ENCODE assay signal across 9 cellular contexts in the genomic region with DNA sequence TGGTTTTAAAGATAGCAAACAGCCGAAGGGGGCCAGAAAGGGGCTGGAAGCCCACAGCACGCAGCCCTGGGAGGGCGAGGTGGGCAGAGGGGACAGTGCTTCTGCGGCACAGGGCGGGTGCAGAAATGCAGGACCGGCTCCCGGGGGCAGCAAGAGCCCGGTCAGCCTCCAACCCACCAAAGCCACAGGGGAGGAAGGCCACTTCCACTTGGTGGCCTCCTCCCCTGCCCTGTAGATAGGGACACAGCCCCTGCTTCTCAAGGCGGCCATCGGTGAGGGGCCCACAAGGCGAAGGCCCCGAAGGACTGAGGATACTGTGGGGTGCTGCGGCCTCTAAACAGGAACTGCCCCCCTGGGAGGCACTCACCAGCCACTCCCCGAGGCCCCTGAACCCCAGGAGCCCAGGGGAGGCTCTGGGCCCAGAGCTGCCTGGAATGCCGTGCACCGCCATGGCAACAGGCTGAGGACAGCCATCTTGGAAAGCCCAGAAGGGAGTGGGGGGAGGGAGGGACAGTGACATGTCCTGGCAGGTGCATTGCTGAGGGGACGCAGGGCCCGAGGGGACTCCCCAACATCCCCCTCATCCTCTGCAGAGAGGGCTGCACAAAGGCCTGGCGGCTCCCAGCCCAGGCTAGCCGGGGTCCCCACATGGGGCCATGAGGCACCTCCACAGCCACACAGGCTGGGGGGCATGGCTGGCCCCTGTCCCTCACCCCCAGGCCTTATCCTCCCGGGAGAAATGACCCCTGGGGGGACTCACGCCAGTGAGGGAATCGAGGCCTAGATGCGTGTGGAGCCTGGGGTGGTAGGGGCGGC.
DNase-seq lines count a peak whose midpoint lies in the region; ATAC-seq and TF ChIP-seq lines count a peak whose summit lies in the region.
"Had no signal": no experiment of that assay in that cellular context is flagged by ENCODE, and none has a peak within 500 bp of the region (broad histone marks: within the 10 kb centered on the region; RNA-seq: fewer than 3 reads in every experiment).

No MANE protein-coding gene starts in this region.

- no peak for DNase-seq in Calu3
- DNase-seq in trophoblast cell, result no peak
- no peak for DNase-seq in SHP77 treated with DMSO at 0.1 percent for 48 hours (lab: John Stamatoyannopoulos, UW)
- DNase-seq in NCI-H2196 (lab: John Stamatoyannopoulos, UW; ENCODE audit: unreplicated experiment), result no peak
- DNase-seq: H9 had no signal

- H3K27ac Mint-ChIP-seq in Calu3 (ENCODE audit: unreplicated experiment) (peak overlapping the region; percentile 76), IgD-negative memory B cell (peak overlapping the region; percentile 68 to 89 (median 80))
- H3K27ac Mint-ChIP-seq: H9 had no signal

- H4K91ac ChIP-seq in trophoblast cell (ENCODE audit: low read depth, low read length), result no peak overlapping the region

- peaks cover 26% of the 10 kb centered on the region for H3K4me1 ChIP-seq in ectodermal cell (ENCODE audit: control insufficient read depth, insufficient read depth, low read length)
- peaks cover 5% of the 10 kb centered on the region in 2 experiments for H3K4me1 ChIP-seq in trophoblast cell (ENCODE audit: control insufficient read depth in 1 of 2, insufficient read depth in 2 of 2, low read length in 2 of 2)

- no peak overlapping the region for H3K23ac ChIP-seq in trophoblast cell (ENCODE audit: low read length)

- H3K4me1 Mint-ChIP-seq in Calu3 (ENCODE audit: low read depth, unreplicated experiment) (peaks cover 14% of the 10 kb centered on the region), IgD-negative memory B cell (peaks cover 22 to 35% (median 25%) of the 10 kb centered on the region in 3 donors)

- H2BK12ac ChIP-seq in trophoblast cell (ENCODE audit: low read length), result no peak overlapping the region

- no peak for ATAC-seq in GM21576 (IDR thresholded peaks at IDR 0.05; ENCODE audit: unreplicated experiment)
- no peak for ATAC-seq in GM19455 (IDR thresholded peaks at IDR 0.05; ENCODE audit: unreplicated experiment)

- no peaks in the 10 kb centered on the region for H3K9me3 ChIP-seq in ectodermal cell (ENCODE audit: control insufficient read depth, low read length)
- H3K9me3 ChIP-seq in trophoblast cell (ENCODE audit: insufficient read depth, low read depth, low read length), result peaks cover 3% of the 10 kb centered on the region

- no peak overlapping the region for H4K12ac ChIP-seq in trophoblast cell (ENCODE audit: low read depth, low read length)

- peak overlapping the region; percentile 44 for H3K27ac ChIP-seq in ectodermal cell (ENCODE audit: insufficient read depth, low read depth, low read length, poor library complexity, severe bottlenecking)
- no peak overlapping the region for H3K27ac ChIP-seq in trophoblast cell (ENCODE audit: low read depth, low read length)

- TF ChIP-seq CTCF in Calu3 (IDR thresholded peaks at IDR 0.05; ENCODE audit: unreplicated experiment), result no peak

- H4K8ac ChIP-seq in trophoblast cell (ENCODE audit: low read depth, low read length), result no peak overlapping the region

- H2AFZ ChIP-seq in trophoblast cell (ENCODE audit: insufficient read depth, low read length, poor library complexity), result no peak overlapping the region

- peak overlapping the region; percentile 37 for H3K18ac ChIP-seq in trophoblast cell (ENCODE audit: low read length)

- no TSS peak for BruUV-seq in Calu3 (replicated peaks; lab: Mats Ljungman, UMichigan)

- no peak overlapping the region for H3K4me2 ChIP-seq in trophoblast cell (ENCODE audit: low read length)

- no peak overlapping the region for H2BK120ac ChIP-seq in trophoblast cell (ENCODE audit: insufficient read depth, low read length, poor library complexity)

- H3K79me1 ChIP-seq in trophoblast cell (ENCODE audit: low read length), result no peaks in the 10 kb centered on the region

- H2AK5ac ChIP-seq in trophoblast cell (ENCODE audit: low read length), result no peak overlapping the region

- H3K9me3 Mint-ChIP-seq in Calu3 (ENCODE audit: low read depth, unreplicated experiment), result no peaks in the 10 kb centered on the region
- no peaks in the 10 kb centered on the region for H3K9me3 Mint-ChIP-seq in IgD-negative memory B cell
- H3K9me3 Mint-ChIP-seq: H9 had no signal

- H3K9ac ChIP-seq in trophoblast cell (ENCODE audit: low read length), result no peak overlapping the region

- 87 to 91% methylated on average over 25 of the region's 25 CpGs for WGBS in ectodermal cell, 2 experiments
- WGBS in trophoblast cell (ENCODE audit: extremely low coverage, insufficient coverage, insufficient read length), result no CpG with 5 or more reads among the region's 25 CpGs

- H3K36me3 Mint-ChIP-seq in Calu3 (ENCODE audit: insufficient read depth, unreplicated experiment), result peaks cover 60% of the 10 kb centered on the region
- H3K36me3 Mint-ChIP-seq in IgD-negative memory B cell, result no peaks in the 10 kb centered on the region

- H3K79me2 ChIP-seq in trophoblast cell (ENCODE audit: control insufficient read depth, insufficient read depth, low read length, poor library complexity), result no peaks in the 10 kb centered on the region

- no peak overlapping the region for H2BK5ac ChIP-seq in trophoblast cell (ENCODE audit: low read depth, low read length, poor library complexity)

- intact Hi-C loops in Calu3 (cut with micrococcal nuclease; ENCODE audit: unreplicated experiment), result loop anchor here (5.0 kb wide), 1 partner anchor 55 kb away; no protein-coding TSS in a partner anchor

- no peaks in the 10 kb centered on the region for H3K27me3 ChIP-seq in ectodermal cell (ENCODE audit: control insufficient read depth, insufficient read depth, low read length, poor library complexity, severe bottlenecking)
- no peaks in the 10 kb centered on the region for H3K27me3 ChIP-seq in trophoblast cell (ENCODE audit: insufficient read depth, low read length)

- H3K14ac ChIP-seq in trophoblast cell (ENCODE audit: low read length), result no peak overlapping the region

- H3K27me3 Mint-ChIP-seq in Calu3 (ENCODE audit: unreplicated experiment) (no peaks in the 10 kb centered on the region), IgD-negative memory B cell (no peaks in the 10 kb centered on the region)

- H3K4me3 ChIP-seq in ectodermal cell (ENCODE audit: insufficient read depth, low read depth, low read length), result no peak overlapping the region
- no peak overlapping the region for H3K4me3 ChIP-seq in trophoblast cell (ENCODE audit: low read depth, low read length)

- CTCF ChIA-PET in Calu3 (lab: Charles Lee), result interaction anchor here (0.6 to 1.2 kb wide), 8 partner anchors 53 to 417 kb away, joined by 3 to 9 read pairs (median 4); no protein-coding TSS in a partner anchor

- H3K4me3 Mint-ChIP-seq in Calu3 (ENCODE audit: low read depth, unreplicated experiment) (peak overlapping the region; percentile 46), IgD-negative memory B cell (peak overlapping the region; percentile 56 to 93 (median 78))
- H3K4me3 Mint-ChIP-seq: H9 had no signal

- H3K36me3 ChIP-seq in ectodermal cell (ENCODE audit: control insufficient read depth, insufficient read depth, low read length), result no peaks in the 10 kb centered on the region
- peaks cover 35 to 58% of the 10 kb centered on the region in 2 experiments for H3K36me3 ChIP-seq in trophoblast cell (ENCODE audit: control insufficient read depth in 1 of 2, insufficient read depth in 2 of 2, low read length in 2 of 2)

- H3K4ac ChIP-seq in trophoblast cell (ENCODE audit: low read depth, low read length), result no peak overlapping the region
